In the genomic region with DNA sequence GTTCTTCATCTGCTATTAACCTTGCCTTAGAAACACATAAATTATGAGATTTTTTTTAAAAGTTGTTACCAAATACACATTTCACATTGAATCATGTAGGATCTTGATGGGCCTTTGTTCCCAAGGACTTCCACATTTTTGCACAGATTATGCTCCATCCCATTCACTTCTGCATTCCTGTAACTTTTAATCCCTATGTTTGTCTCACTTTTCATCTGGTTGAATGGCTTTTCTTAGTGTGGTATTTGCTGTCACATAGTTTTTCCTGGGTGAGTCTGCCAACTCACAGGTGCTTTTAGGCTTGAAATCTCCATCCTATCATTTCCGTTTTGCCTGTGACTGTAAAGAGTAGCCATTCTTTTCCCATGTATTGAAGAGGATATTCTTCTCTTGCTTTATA, we compare ENCODE assay signal across 19 cellular contexts.
DNase-seq lines count a peak whose midpoint lies in the region; ATAC-seq and TF ChIP-seq lines count a peak whose summit lies in the region.
"Had no signal": no experiment of that assay in that cellular context is flagged by ENCODE, and none has a peak within 500 bp of the region (broad histone marks: within the 10 kb centered on the region; RNA-seq: fewer than 3 reads in every experiment).

No MANE protein-coding gene starts in this region.

- H3K9me3 Mint-ChIP-seq in CD4-positive, CD25-positive, alpha-beta regulatory T cell: peaks cover 0 to 3% (median 0%) of the 10 kb centered on the region in 7 donors
- H3K9me3 Mint-ChIP-seq: CD4-positive, alpha-beta T cell; CD8-positive, alpha-beta memory T cell; GM23338 had no signal

- ATAC-seq in CD4-positive, CD25-positive, alpha-beta regulatory T cell (ENCODE audit: low read depth in 2 of 2): no peak
- ATAC-seq: GM12878, GM23338 had no signal

- no peaks in the 10 kb centered on the region for H3K27me3 Mint-ChIP-seq in CD4-positive, CD25-positive, alpha-beta regulatory T cell
- H3K27me3 Mint-ChIP-seq: B cell; CD4-positive, alpha-beta T cell; CD8-positive, alpha-beta memory T cell had no signal

- no peaks in the 10 kb centered on the region for H3K27me3 ChIP-seq in CD4-positive, CD25-positive, alpha-beta regulatory T cell (ENCODE audit: control insufficient read depth, insufficient read depth, low read length)
- H3K27me3 ChIP-seq in KMS-11 (ENCODE audit: insufficient read depth, low read depth): no peaks in the 10 kb centered on the region
- no peaks in the 10 kb centered on the region for H3K27me3 ChIP-seq in neuronal stem cell (ENCODE audit: control insufficient read depth in 3 of 3, insufficient read depth in 3 of 3, low read depth in 1 of 3, low read length in 3 of 3)
- H3K27me3 ChIP-seq: BLaER1 had no signal

- H3K4me1 Mint-ChIP-seq in CD4-positive, CD25-positive, alpha-beta regulatory T cell: no peaks in the 10 kb centered on the region
- H3K4me1 Mint-ChIP-seq: B cell; CD8-positive, alpha-beta memory T cell; GM23338 had no signal

- H2AFZ ChIP-seq in KMS-11 (ENCODE audit: low read depth) (no peak overlapping the region), neuronal stem cell (ENCODE audit: low read length) (no peak overlapping the region)
- H2AFZ ChIP-seq: GM23338 had no signal

- H3K9ac ChIP-seq in KMS-11 (no peak overlapping the region), neuronal stem cell (ENCODE audit: low read depth, low read length, poor library complexity) (no peak overlapping the region)
- H3K9ac ChIP-seq: BLaER1 had no signal

- H4K91ac ChIP-seq in neuronal stem cell (ENCODE audit: low read depth, low read length, poor library complexity): no peak overlapping the region

- no peaks in the 10 kb centered on the region for H3K9me3 ChIP-seq in CD4-positive, CD25-positive, alpha-beta regulatory T cell (ENCODE audit: control insufficient read depth in 2 of 2, low read length in 2 of 2)
- H3K9me3 ChIP-seq in neuronal stem cell (replicated peaks in 1 of 2; ENCODE audit: control insufficient read depth in 2 of 2, insufficient read depth in 1 of 2, low read depth in 1 of 2, low read length in 2 of 2): no peaks in the 10 kb centered on the region
- H3K9me3 ChIP-seq: BLaER1 had no signal

- no peak overlapping the region for H2BK15ac ChIP-seq in neuronal stem cell (ENCODE audit: low read length)

- H4K20me1 ChIP-seq in KMS-11 (ENCODE audit: insufficient read depth): no peaks in the 10 kb centered on the region
- H4K20me1 ChIP-seq: BLaER1 had no signal

- no peak overlapping the region for H3K23ac ChIP-seq in neuronal stem cell (ENCODE audit: low read depth, low read length, poor library complexity)

- no peak overlapping the region for H2BK5ac ChIP-seq in neuronal stem cell (ENCODE audit: low read length)

- H2BK120ac ChIP-seq in neuronal stem cell (ENCODE audit: low read depth, low read length): no peak overlapping the region

- no peak overlapping the region for H2BK12ac ChIP-seq in neuronal stem cell (ENCODE audit: low read length)

- peak overlapping the region in 2 of 3 donors; percentile 6 to 30 for H3K27ac Mint-ChIP-seq in CD4-positive, CD25-positive, alpha-beta regulatory T cell
- H3K27ac Mint-ChIP-seq: B cell; CD4-positive, alpha-beta T cell; CD8-positive, alpha-beta memory T cell; GM23338 had no signal

- H3K36me3 ChIP-seq in CD4-positive, CD25-positive, alpha-beta regulatory T cell (ENCODE audit: control insufficient read depth, insufficient read depth, low read length): peaks cover 27% of the 10 kb centered on the region
- no peaks in the 10 kb centered on the region for H3K36me3 ChIP-seq in KMS-11 (ENCODE audit: insufficient read depth)
- peaks cover 2 to 48% of the 10 kb centered on the region in 2 donors for H3K36me3 ChIP-seq in neuronal stem cell (replicated peaks in 1 of 2; ENCODE audit: control insufficient read depth in 2 of 2, insufficient read depth in 2 of 2, low read length in 2 of 2)

- H3K79me2 ChIP-seq in KMS-11 (ENCODE audit: insufficient read depth, low read depth): no peaks in the 10 kb centered on the region

- no peak overlapping the region for H3K14ac ChIP-seq in neuronal stem cell (ENCODE audit: low read length)

- no peak overlapping the region for H3K4ac ChIP-seq in neuronal stem cell (ENCODE audit: low read length)

- no CpG with 5 or more reads among the region's 1 CpG for WGBS in neuronal stem cell (ENCODE audit: extremely low coverage in 2 of 2, insufficient read length in 2 of 2, insufficient replicate concordance in 1 of 2), 2 donors

- H3K79me1 ChIP-seq in neuronal stem cell (ENCODE audit: low read depth, low read length): no peaks in the 10 kb centered on the region

- no peak overlapping the region for H3K4me3 Mint-ChIP-seq in CD4-positive, CD25-positive, alpha-beta regulatory T cell
- H3K4me3 Mint-ChIP-seq: B cell; CD4-positive, alpha-beta T cell; CD8-positive, alpha-beta memory T cell; GM23338 had no signal

- peaks cover 37% of the 10 kb centered on the region for H3K36me3 Mint-ChIP-seq in CD4-positive, CD25-positive, alpha-beta regulatory T cell

- H3K4me2 ChIP-seq in KMS-11 (peak overlapping the region; percentile 8; the same call in 1 of the 2 replicates), neuronal stem cell (ENCODE audit: insufficient read depth, low read length, poor library complexity, severe bottlenecking) (no peak overlapping the region)
- H3K4me2 ChIP-seq: BLaER1, GM23338 had no signal

- no peak overlapping the region for H3K4me3 ChIP-seq in CD4-positive, CD25-positive, alpha-beta regulatory T cell (ENCODE audit: low read depth, low read length)
- H3K4me3 ChIP-seq in KMS-11 (IDR thresholded peaks at IDR 0.05; ENCODE audit: insufficient read depth, low read depth, low read length) (peak overlapping the region; percentile 34), neuronal stem cell (ENCODE audit: low read length in 2 of 2) (no peak overlapping the region)
- H3K4me3 ChIP-seq: BLaER1, GM12878, GM23338 had no signal

- no peak overlapping the region for H4K8ac ChIP-seq in neuronal stem cell (ENCODE audit: low read depth, low read length)

- H3K18ac ChIP-seq in neuronal stem cell (ENCODE audit: low read length): no peak overlapping the region

- DNase-seq in CD4-positive, CD25-positive, alpha-beta regulatory T cell: no peak
- peak; percentile 45 for DNase-seq in neuronal stem cell (ENCODE audit: low spot score)
- DNase-seq in NCI-H2107 (lab: John Stamatoyannopoulos, UW): no peak
- DNase-seq in SW 1271 (lab: John Stamatoyannopoulos, UW): no peak
- no peak for DNase-seq in NCI-H1694 treated with DMSO at 0.1 percent for 48 hours (lab: John Stamatoyannopoulos, UW)
- DNase-seq: CD4-positive, alpha-beta T cell; CD8-positive, alpha-beta memory T cell; DMS 273 treated with DMSO at 0.1 percent for 48 hours; DMS79; EL; GDM1; HCEC 1CT had no signal

- no peak for TF ChIP-seq CTCF in KMS-11 (conservative IDR thresholded peaks at IDR 0.05; ENCODE audit: low read depth, low read length)

- no peak overlapping the region for H2AK5ac ChIP-seq in neuronal stem cell (ENCODE audit: low read depth, low read length)

- H3K27ac ChIP-seq in CD4-positive, CD25-positive, alpha-beta regulatory T cell (ENCODE audit: insufficient read depth, low read length, poor library complexity, severe bottlenecking): no peak overlapping the region
- H3K27ac ChIP-seq in KMS-11: no peak overlapping the region
- H3K27ac ChIP-seq in neuronal stem cell (replicated peaks; ENCODE audit: low read length): peak overlapping the region; percentile 29
- H3K27ac ChIP-seq: 22Rv1, BLaER1, C4-2B had no signal

- H3K4me1 ChIP-seq in CD4-positive, CD25-positive, alpha-beta regulatory T cell (ENCODE audit: control insufficient read depth, insufficient read depth, low read length, poor library complexity, severe bottlenecking): no peaks in the 10 kb centered on the region
- H3K4me1 ChIP-seq in KMS-11 (ENCODE audit: low read depth, poor library complexity, severe bottlenecking) (peaks cover 24% of the 10 kb centered on the region), neuronal stem cell (ENCODE audit: control insufficient read depth in 2 of 2, insufficient read depth in 1 of 2, low read depth in 1 of 2, low read length in 2 of 2) (peaks cover 0 to 10% of the 10 kb centered on the region in 2 donors)
- H3K4me1 ChIP-seq: BLaER1 had no signal
